In the genomic region with DNA sequence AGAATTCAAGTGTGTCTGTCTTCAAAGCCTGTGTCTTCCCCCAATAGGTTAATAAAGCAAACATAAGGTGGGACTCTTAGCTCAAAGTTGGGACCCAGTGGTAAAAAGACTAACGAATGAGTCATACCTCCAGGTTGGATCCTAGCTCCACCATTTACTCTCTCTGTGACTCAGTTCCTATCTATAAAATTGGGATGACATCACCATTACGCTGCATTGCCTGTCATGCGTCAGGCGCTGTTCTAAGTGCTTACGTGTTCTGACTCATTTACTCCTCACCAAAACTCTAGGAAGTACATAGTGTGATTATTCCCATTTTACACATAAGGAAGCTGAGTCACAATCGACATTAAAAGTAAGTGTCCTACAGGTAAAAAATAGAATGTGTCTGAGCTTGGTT, we compare ENCODE assay signal across 18 cellular contexts.
DNase-seq lines count a peak whose midpoint lies in the region; ATAC-seq, FAIRE-seq and TF ChIP-seq lines count a peak whose summit lies in the region.
"Had no signal": no experiment of that assay in that cellular context is flagged by ENCODE, and none has a peak within 500 bp of the region (broad histone marks: within the 10 kb centered on the region; RNA-seq: fewer than 3 reads in every experiment).

No MANE protein-coding gene starts in this region.

- H3K27ac Mint-ChIP-seq in activated naive CD4-positive, alpha-beta T cell treated with anti-CD3 and anti-CD28 coated beads for 36 hours, result peak overlapping the region; percentile 86
- H3K27ac Mint-ChIP-seq: stimulated activated naive B cell treated with anti-CD40 and anti-IgM and Interleukin-4, amounts not matched to agents 10 μg/mL and 1 μg/mL and 100 μg/mL, for 72 hours had no signal

- peak; percentile 75 for DNase-seq in activated naive CD4-positive, alpha-beta T cell treated with anti-CD3 and anti-CD28 coated beads for 36 hours
- DNase-seq in activated naive CD4-positive, alpha-beta T cell (lab: John Stamatoyannopoulos, UW), result no peak
- DNase-seq in M059J (ENCODE audit: low read depth) (peak; percentile 1), endothelial cell of umbilical vein (ENCODE audit: low read depth, low spot score) (no peak)
- no peak for DNase-seq in effector CD4-positive, alpha-beta T cell
- DNase-seq: body of pancreas; DMS 273 treated with DMSO at 0.1 percent for 48 hours; gastrocnemius medialis; mesenchymal stem cell; NCI-H146; NCI-H510A; stimulated activated naive B cell treated with anti-CD40 and anti-IgM and Interleukin-4, amounts not matched to agents 10 μg/mL and 1 μg/mL and 100 μg/mL, for 72 hours; WERI-Rb-1 had no signal

- H3K4me3 Mint-ChIP-seq in activated naive CD4-positive, alpha-beta T cell treated with anti-CD3 and anti-CD28 coated beads for 36 hours, result no peak overlapping the region
- H3K4me3 Mint-ChIP-seq: neural crest cell; stimulated activated naive B cell treated with anti-CD40 and anti-IgM and Interleukin-4, amounts not matched to agents 10 μg/mL and 1 μg/mL and 100 μg/mL, for 72 hours had no signal

- no peaks in the 10 kb centered on the region for H3K9me1 ChIP-seq in endothelial cell of umbilical vein (replicated peaks; ENCODE audit: control insufficient read depth, extremely low read depth, insufficient read depth, low read length)

- POLR2A ChIA-PET in endothelial cell of umbilical vein (lab: Charles Lee), result no interaction called here

- H3K36me3 Mint-ChIP-seq in activated naive CD4-positive, alpha-beta T cell treated with anti-CD3 and anti-CD28 coated beads for 36 hours (ENCODE audit: low read depth), result no peaks in the 10 kb centered on the region
- H3K36me3 Mint-ChIP-seq: stimulated activated naive B cell treated with anti-CD40 and anti-IgM and Interleukin-4, amounts not matched to agents 10 μg/mL and 1 μg/mL and 100 μg/mL, for 72 hours had no signal

- no peak for ATAC-seq in HG02973 (IDR thresholded peaks at IDR 0.05; ENCODE audit: unreplicated experiment)
- ATAC-seq in GM19023 (IDR thresholded peaks at IDR 0.05; ENCODE audit: unreplicated experiment), result no peak
- ATAC-seq: body of pancreas; gastrocnemius medialis; stimulated activated naive B cell treated with anti-CD40 and anti-IgM and Interleukin-4, amounts not matched to agents 10 μg/mL and 1 μg/mL and 100 μg/mL, for 72 hours had no signal

- FAIRE-seq in endothelial cell of umbilical vein (lab: Jason Lieb, UNC), result no peak

- peaks cover 56% of the 10 kb centered on the region for H3K4me1 Mint-ChIP-seq in activated naive CD4-positive, alpha-beta T cell treated with anti-CD3 and anti-CD28 coated beads for 36 hours (ENCODE audit: low read depth)
- H3K4me1 Mint-ChIP-seq: neural crest cell; stimulated activated naive B cell treated with anti-CD40 and anti-IgM and Interleukin-4, amounts not matched to agents 10 μg/mL and 1 μg/mL and 100 μg/mL, for 72 hours had no signal

- H3K27ac ChIP-seq in endothelial cell of umbilical vein (ENCODE audit: insufficient read depth, low read depth, low read length), result no peak overlapping the region
- H3K27ac ChIP-seq: body of pancreas, gastrocnemius medialis, right atrium auricular region, WERI-Rb-1 had no signal

- CTCF ChIA-PET in activated naive CD4-positive, alpha-beta T cell treated with anti-CD3 and anti-CD28 coated beads for 36 hours (lab: Charles Lee), result interaction anchor here (0.6 to 1.6 kb wide), 4 partner anchors 9 to 111 kb away, joined by 3 to 5 read pairs (median 3); no protein-coding TSS in a partner anchor
- CTCF ChIA-PET in endothelial cell of umbilical vein (lab: Charles Lee), result no interaction called here

- H3K36me3 ChIP-seq in endothelial cell of umbilical vein (ENCODE audit: control insufficient read depth in 2 of 2, extremely low read depth in 1 of 2, insufficient read depth in 2 of 2, low read length in 2 of 2), result no peaks in the 10 kb centered on the region
- no peaks in the 10 kb centered on the region for H3K36me3 ChIP-seq in skeletal muscle satellite cell (ENCODE audit: insufficient read depth, low read length)
- H3K36me3 ChIP-seq: gastrocnemius medialis, right atrium auricular region, WERI-Rb-1 had no signal

- no peaks in the 10 kb centered on the region for H4K20me1 ChIP-seq in endothelial cell of umbilical vein (replicated peaks; ENCODE audit: control insufficient read depth, extremely low read depth, insufficient read depth, low read length)

- H3K27me3 ChIP-seq in endothelial cell of umbilical vein (ENCODE audit: control insufficient read depth in 2 of 2, insufficient read depth in 2 of 2, low read length in 2 of 2) (no peaks in the 10 kb centered on the region), skeletal muscle satellite cell (ENCODE audit: control insufficient read depth, insufficient read depth, low read length) (no peaks in the 10 kb centered on the region)
- H3K27me3 ChIP-seq: body of pancreas, gastrocnemius medialis, right atrium auricular region had no signal

- no peaks in the 10 kb centered on the region for H3K79me2 ChIP-seq in endothelial cell of umbilical vein (ENCODE audit: control insufficient read depth, insufficient read depth, low read length)

- no peak for TF ChIP-seq POLR2A in endothelial cell of umbilical vein (IDR thresholded peaks at IDR 0.05; ENCODE audit: low read depth, low read length)

- intact Hi-C loops in activated naive CD4-positive, alpha-beta T cell treated with anti-CD3 and anti-CD28 coated beads for 36 hours (cut with micrococcal nuclease), result loop anchor here (2.0 to 5.0 kb wide), 4 partner anchors 91 to 592 kb away; no protein-coding TSS in a partner anchor
- intact Hi-C loops in endothelial cell of umbilical vein (cut with micrococcal nuclease), result no loop called here

- dilution Hi-C loops in endothelial cell of umbilical vein (cut with MboI; ENCODE audit: extremely low pct_ligation_motif_present, low sequenced_read_pairs), result no loop called here

- H3K4me2 ChIP-seq in endothelial cell of umbilical vein (ENCODE audit: insufficient read depth, low read length) (no peak overlapping the region), skeletal muscle satellite cell (ENCODE audit: low read length) (no peak overlapping the region)

- H3K4me1 ChIP-seq in endothelial cell of umbilical vein (ENCODE audit: control insufficient read depth, extremely low read depth, insufficient read depth, low read length) (no peaks in the 10 kb centered on the region), skeletal muscle satellite cell (ENCODE audit: control insufficient read depth, insufficient read depth, low read length) (peaks cover 5% of the 10 kb centered on the region)
- H3K4me1 ChIP-seq: body of pancreas, gastrocnemius medialis, right atrium auricular region had no signal

- H3K4me3 ChIP-seq in endothelial cell of umbilical vein (replicated peaks in 1 of 3; ENCODE audit: insufficient read depth in 1 of 3, low read depth in 1 of 3, low read length in 3 of 3), result no peak overlapping the region
- H3K4me3 ChIP-seq in skeletal muscle satellite cell (ENCODE audit: low read length), result no peak overlapping the region
- H3K4me3 ChIP-seq: body of pancreas, gastrocnemius medialis, right atrium auricular region had no signal

- no peak overlapping the region for H2AFZ ChIP-seq in endothelial cell of umbilical vein (ENCODE audit: low read depth, low read length)

- no peak for TF ChIP-seq CTCF in endothelial cell of umbilical vein (IDR thresholded peaks at IDR 0.05; ENCODE audit: extremely low read depth in 1 of 2, insufficient read depth in 1 of 2, low read depth in 1 of 2, low read length in 2 of 2)

- H3K9me3 Mint-ChIP-seq in activated naive CD4-positive, alpha-beta T cell treated with anti-CD3 and anti-CD28 coated beads for 36 hours, result no peaks in the 10 kb centered on the region
- H3K9me3 Mint-ChIP-seq: neural crest cell had no signal

- no peak overlapping the region for H3K9ac ChIP-seq in endothelial cell of umbilical vein (replicated peaks; ENCODE audit: extremely low read depth, insufficient read depth, low read length)
- H3K9ac ChIP-seq in skeletal muscle satellite cell (ENCODE audit: low read depth, low read length), result peak overlapping the region; percentile 36

- H3K9me3 ChIP-seq in endothelial cell of umbilical vein (replicated peaks; ENCODE audit: control insufficient read depth, insufficient read depth, low read length), result peaks cover 1% of the 10 kb centered on the region
- H3K9me3 ChIP-seq in skeletal muscle satellite cell (replicated peaks; ENCODE audit: low read length), result no peaks in the 10 kb centered on the region
- H3K9me3 ChIP-seq: body of pancreas, gastrocnemius medialis, right atrium auricular region had no signal

- no TSS peak for BruUV-seq in endothelial cell of umbilical vein (replicated peaks; lab: Mats Ljungman, UMichigan)

- H3K27me3 Mint-ChIP-seq in activated naive CD4-positive, alpha-beta T cell treated with anti-CD3 and anti-CD28 coated beads for 36 hours (ENCODE audit: low read depth), result no peaks in the 10 kb centered on the region

TF ChIP-seq in endothelial cell of umbilical vein, 7 proteins besides CTCF, POLR2A, EP300 and RAD21:
- TF ChIP-seq JUN (IDR thresholded peaks at IDR 0.05; ENCODE audit: borderline replicate concordance, insufficient read depth, insufficient read length, low read depth) (peak; percentile 59), FOS (IDR thresholded peaks at IDR 0.05; ENCODE audit: borderline replicate concordance, insufficient read depth, low read length) (no peak)

Comparison
In these comparisons a context has a peak if more than half of its experiments do, and no peak if none do; other contexts are left out.
1. DNase-seq: peak in activated naive CD4-positive, alpha-beta T cell treated with anti-CD3 and anti-CD28 coated beads for 36 hours (single experiment) and M059J (single experiment); none in activated naive CD4-positive, alpha-beta T cell (0 of 4), endothelial cell of umbilical vein (single experiment) and effector CD4-positive, alpha-beta T cell (single experiment).